ENCODE assay signal across 1 cellular context in genomic region chr19:572140-572890, GRCh38.
TF ChIP-seq lines count a peak whose summit lies in the region.

Gene BSG, plus strand, starts transcription at chr19:572596. Its CDS starts 39 bp downstream, at chr19:572635.

TF ChIP-seq in GM12878, 131 proteins besides CTCF, POLR2A, EP300 and RAD21 (continued from another document):
- TF ChIP-seq MLLT1 (IDR thresholded peaks at IDR 0.05) (no peak), ZNF217 (IDR thresholded peaks at IDR 0.05) (no peak), POU2F2 (IDR thresholded peaks at IDR 0.05; ENCODE audit: borderline replicate concordance, low read depth, low read length) (peak; percentile 88)
- TF ChIP-seq, protein P1, sequence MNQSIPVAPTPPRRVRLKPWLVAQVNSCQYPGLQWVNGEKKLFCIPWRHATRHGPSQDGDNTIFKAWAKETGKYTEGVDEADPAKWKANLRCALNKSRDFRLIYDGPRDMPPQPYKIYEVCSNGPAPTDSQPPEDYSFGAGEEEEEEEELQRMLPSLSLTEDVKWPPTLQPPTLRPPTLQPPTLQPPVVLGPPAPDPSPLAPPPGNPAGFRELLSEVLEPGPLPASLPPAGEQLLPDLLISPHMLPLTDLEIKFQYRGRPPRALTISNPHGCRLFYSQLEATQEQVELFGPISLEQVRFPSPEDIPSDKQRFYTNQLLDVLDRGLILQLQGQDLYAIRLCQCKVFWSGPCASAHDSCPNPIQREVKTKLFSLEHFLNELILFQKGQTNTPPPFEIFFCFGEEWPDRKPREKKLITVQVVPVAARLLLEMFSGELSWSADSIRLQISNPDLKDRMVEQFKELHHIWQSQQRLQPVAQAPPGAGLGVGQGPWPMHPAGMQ (IDR thresholded peaks at IDR 0.05; ENCODE audit: borderline replicate concordance) = no peak
TF ChIP-seq in GM12878: peak in this region for 52.
